ENCODE assay signal across 8 cellular contexts in the genomic region with DNA sequence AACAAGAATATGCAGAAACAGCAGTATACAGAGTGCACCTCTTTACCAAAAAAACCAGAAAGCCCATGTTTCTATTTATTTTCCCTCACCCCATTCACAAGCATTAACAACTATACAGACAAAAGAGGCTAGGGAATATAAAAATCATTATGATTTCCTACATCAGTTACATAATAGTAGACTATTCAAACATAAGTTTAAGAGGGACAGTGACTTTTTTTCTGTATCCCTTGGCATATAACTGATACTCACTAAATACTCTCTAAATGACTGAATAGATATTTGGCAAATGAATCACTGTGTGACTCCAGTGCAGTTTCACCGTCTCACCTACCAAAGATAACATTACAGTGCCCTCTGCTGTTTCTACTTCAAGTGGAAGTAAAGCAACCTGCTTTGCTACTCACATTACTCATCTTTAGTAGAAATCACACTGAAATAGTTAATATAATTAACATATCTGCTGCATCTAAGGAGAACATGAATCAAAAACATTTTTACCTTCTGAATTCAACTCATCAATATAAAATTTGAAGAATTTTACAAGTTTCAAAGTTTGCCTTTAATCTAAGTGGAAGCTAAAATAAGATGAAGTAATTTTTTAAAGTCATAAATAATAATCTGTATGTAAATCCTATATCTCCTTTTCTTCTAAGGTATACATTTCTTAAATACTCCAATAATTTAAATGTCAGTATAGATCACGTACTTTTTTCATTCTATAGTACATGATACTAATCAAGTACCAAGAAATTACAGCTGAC.
A peak's percentile ranks its signal among the peaks of the same experiment; 100 is the strongest.
DNase-seq lines count a peak whose midpoint lies in the region; ATAC-seq and TF ChIP-seq lines count a peak whose summit lies in the region.

No MANE protein-coding gene starts in this region.

- H3K4me1 ChIP-seq in RWPE2 (ENCODE audit: insufficient read depth, poor library complexity, severe bottlenecking) (peaks cover 35% of the 10 kb centered on the region), colonic mucosa (no peaks in the 10 kb centered on the region), lung (ENCODE audit: control insufficient read depth in 2 of 2, insufficient read depth in 2 of 2, low read length in 2 of 2) (peaks cover 0 to 2% of the 10 kb centered on the region in 2 donors)

- H3K4me3 ChIP-seq in AG04449 (ENCODE audit: low read depth, low read length) (no peak overlapping the region), HFF-Myc (replicated peaks; ENCODE audit: low read depth, low read length) (no peak overlapping the region), LNCaP clone FGC (ENCODE audit: low read depth, low read length) (no peak overlapping the region), RWPE2 (ENCODE audit: severe bottlenecking) (no peak overlapping the region), colonic mucosa (no peak overlapping the region), lung (no peak overlapping the region)

- H3K27ac ChIP-seq in RWPE2 (ENCODE audit: poor library complexity, severe bottlenecking) (peak overlapping the region; percentile 67), colonic mucosa (no peak overlapping the region), lung (ENCODE audit: low read depth in 1 of 2, low read length in 1 of 2) (no peak overlapping the region)

- H3K27me3 ChIP-seq in RWPE2 (ENCODE audit: insufficient read depth, poor library complexity, severe bottlenecking) (no peaks in the 10 kb centered on the region), colonic mucosa (no peaks in the 10 kb centered on the region), lung (ENCODE audit: control insufficient read depth, insufficient read depth) (no peaks in the 10 kb centered on the region)

- no peaks in the 10 kb centered on the region for H3K36me3 ChIP-seq in RWPE2 (ENCODE audit: low read depth)
- no peaks in the 10 kb centered on the region for H3K36me3 ChIP-seq in colonic mucosa
- H3K36me3 ChIP-seq in lung (ENCODE audit: control insufficient read depth in 2 of 2, insufficient read depth in 2 of 2, low read length in 2 of 2): no peaks in the 10 kb centered on the region

- DNase-seq in AG04449 (ENCODE audit: low read depth, low spot score) (peak; percentile 68), HFF-Myc (ENCODE audit: extremely low read depth, low read depth) (peak; percentile 79), LNCaP clone FGC (ENCODE audit: low read depth) (peak; percentile 76), RWPE2 (ENCODE audit: low spot score) (no peak), colonic mucosa (no peak), lung (ENCODE audit: low spot score) (no peak)
- DNase-seq in stimulated activated CD8-positive, alpha-beta memory T cell treated with anti-CD3 and anti-CD28 coated beads, Interleukin-4, amount 100 ng/mL, for 48 hours: no peak

- CTCF ChIA-PET in AG04449 (lab: Yijun Ruan, JAX): interaction anchor here (0.7 to 3.4 kb wide), 26 partner anchors 10 to 929 kb away, joined by 3 to 29 read pairs (median 3); partner anchors contain the start of genes BBS10, OSBPL8 and PHLDA1

- no peaks in the 10 kb centered on the region for H3K9me3 ChIP-seq in RWPE2 (ENCODE audit: severe bottlenecking)
- H3K9me3 ChIP-seq in colonic mucosa: no peaks in the 10 kb centered on the region
- no peaks in the 10 kb centered on the region for H3K9me3 ChIP-seq in lung (ENCODE audit: control insufficient read depth in 2 of 2, insufficient read depth in 1 of 2, low read length in 1 of 2)

- WGBS in lung, 2 donors: 49 to 50% methylated on average over 2 of the region's 2 CpGs

- intact Hi-C loops in colonic mucosa (cut with DNase I): no loop called here

- POLR2A ChIA-PET in AG04449 (lab: Yijun Ruan, JAX): no interaction called here

- ATAC-seq in RWPE2 (ENCODE audit: low read depth) (peak; percentile 91), lung (ENCODE audit: insufficient read depth, low FRiP score) (peak; percentile 72)

- TF ChIP-seq CTCF in AG04449 (IDR thresholded peaks at IDR 0.05; ENCODE audit: insufficient read depth, low read length, missing control alignments): peak; percentile 56
- peak; percentile 55; the same call in 2 of the 3 replicates for TF ChIP-seq CTCF in GM12872 (IDR thresholded peaks at IDR 0.05; ENCODE audit: insufficient read depth, low read depth, low read length)
- TF ChIP-seq CTCF in HFF-Myc (IDR thresholded peaks at IDR 0.05; ENCODE audit: low read depth, low read length, missing control alignments): peak; percentile 60
- peak; percentile 73 for TF ChIP-seq CTCF in LNCaP clone FGC (IDR thresholded peaks at IDR 0.05; ENCODE audit: control insufficient read depth, extremely low read depth, insufficient read depth)
- TF ChIP-seq CTCF in RWPE2 (IDR thresholded peaks at IDR 0.05; ENCODE audit: poor library complexity, severe bottlenecking): peak; percentile 87
- peak; percentile 45 for TF ChIP-seq CTCF in colonic mucosa (IDR thresholded peaks at IDR 0.05)
- peak; percentile 38 for TF ChIP-seq CTCF in lung (IDR thresholded peaks at IDR 0.05; ENCODE audit: control extremely low read depth, extremely low read depth)

- H3K9ac ChIP-seq in colonic mucosa (ENCODE audit: low read depth in 2 of 2, low read length in 2 of 2): no peak overlapping the region

Comparison
In these comparisons a context has a peak if more than half of its experiments do, and no peak if none do; other contexts are left out.
1. DNase-seq: peak in AG04449 (single experiment), HFF-Myc (single experiment) and LNCaP clone FGC (single experiment); none in RWPE2 (single experiment), colonic mucosa (single experiment), lung (single experiment) and stimulated activated CD8-positive, alpha-beta memory T cell treated with anti-CD3 and anti-CD28 coated beads, Interleukin-4, amount 100 ng/mL, for 48 hours (single experiment).
2. Peak in every context shown above with its lines, with median percentiles within 50 percentile points of each other: CTCF ChIP-seq.